Comparison of ENCODE assay signal across 10 cellular contexts in the genomic region with DNA sequence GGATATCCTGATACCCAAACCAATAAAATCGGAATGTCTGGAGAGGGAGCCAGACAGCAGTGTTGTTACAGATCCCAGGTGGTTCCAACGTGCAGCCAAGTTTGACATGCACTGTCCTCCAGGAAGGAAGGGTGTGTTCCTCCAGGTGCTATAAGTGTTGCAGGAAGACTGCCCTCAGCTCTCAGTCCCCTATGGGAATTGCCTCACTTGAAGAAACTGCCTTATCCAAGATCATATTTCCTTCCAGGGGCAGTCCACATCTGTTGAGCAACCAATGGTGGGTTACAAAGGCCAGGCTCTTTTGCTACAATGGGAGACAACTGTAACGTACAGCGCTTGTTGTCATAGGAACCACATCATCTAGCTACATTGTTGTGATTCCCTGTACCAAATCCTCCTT. TPM values are rescaled to one million over a fixed set of nuclear protein-coding genes. Genes with fewer than 3 reads are reported as not detected.
"Had no signal": no experiment of that assay in that cellular context is flagged by ENCODE, and none has a peak within 500 bp of the region (broad histone marks: within the 10 kb centered on the region; RNA-seq: fewer than 3 reads in every experiment).

No MANE protein-coding gene starts in this region.

- H3K4me2 ChIP-seq: GM23338, KMS-11 had no signal

- H3K36me3 ChIP-seq: HAP-1 had no signal

- DNase-seq: H7, HFFc6, IMR-90, KBM-7 had no signal

- H3K9ac ChIP-seq: KMS-11 had no signal

- H3K4me1 ChIP-seq: HAP-1 had no signal

- H3K4me3 ChIP-seq: GM23338, HAP-1 had no signal

- H3K27ac ChIP-seq: KMS-11 had no signal

- ATAC-seq: GM23338, HCT116 had no signal

- H3K9me3 ChIP-seq: HAP-1 had no signal

- FAIRE-seq: HTR-8/SVneo had no signal

RNA-seq across cellular contexts. Expression of a gene that starts 16.2 kb away (rescaled TPM):
- total RNA-seq: HFFc6, HT-29, IMR-90 had no signal
- polyA plus RNA-seq: IMR-90 had no signal
